Comparison of ENCODE assay signal across 17 cellular contexts in genomic region chr14:58599145-58599544, GRCh38. TPM values are rescaled to one million over a fixed set of nuclear protein-coding genes. Genes with fewer than 3 reads are reported as not detected.
A peak's percentile ranks its signal among the peaks of the same experiment; 100 is the strongest.
DNase-seq lines count a peak whose midpoint lies in the region; TF ChIP-seq lines count a peak whose summit lies in the region.
"Had no signal": no experiment of that assay in that cellular context is flagged by ENCODE, and none has a peak within 500 bp of the region (broad histone marks: within the 10 kb centered on the region; RNA-seq: fewer than 3 reads in every experiment).

No MANE protein-coding gene starts in this region.

- no peaks in the 10 kb centered on the region for H3K36me3 ChIP-seq in BLaER1 treated with 17β-estradiol and CSF1 and Interleukin-3, amounts not matched to agents 10 nM and 100 nM
- H3K36me3 ChIP-seq in Loucy (ENCODE audit: insufficient read depth, low read length), result no peaks in the 10 kb centered on the region
- H3K36me3 ChIP-seq in esophagus muscularis mucosa, result no peaks in the 10 kb centered on the region
- H3K36me3 ChIP-seq: SJCRH30 had no signal

- POLR2A ChIA-PET in activated CD4-positive, alpha-beta memory T cell treated with anti-CD3 and anti-CD28 coated beads for 36 hours (lab: Charles Lee), result interaction anchor here (1.3 kb wide), 1 partner anchor 37 kb away, joined by 3 read pairs; no protein-coding TSS in a partner anchor
- POLR2A ChIA-PET in activated CD4-positive, alpha-beta memory T cell treated with anti-CD3 and anti-CD28 coated beads, Interleukin-2, amount 10 ng/mL, durations not matched to agents 7 days and 5 days (lab: Charles Lee), result no interaction called here

- H2AFZ ChIP-seq in Loucy (ENCODE audit: low read length), result no peak overlapping the region

- peak overlapping the region in 6 of 11 experiments; percentile 2 to 52 (median 42); a peak in 10 of 22 replicates for H3K4me2 ChIP-seq in BLaER1 treated with 17β-estradiol and CSF1 and Interleukin-3, amounts not matched to agents 10 nM and 100 nM
- H3K4me2 ChIP-seq in Loucy (ENCODE audit: low read depth, low read length, poor library complexity, severe bottlenecking), result peak overlapping the region; percentile 9

- no peak overlapping the region for H3K27ac Mint-ChIP-seq in activated CD4-positive, alpha-beta memory T cell treated with anti-CD3 and anti-CD28 coated beads for 36 hours
- no peak overlapping the region for H3K27ac Mint-ChIP-seq in activated CD4-positive, alpha-beta memory T cell treated with anti-CD3 and anti-CD28 coated beads, Interleukin-2, amount 10 ng/mL, durations not matched to agents 7 days and 5 days
- H3K27ac Mint-ChIP-seq: CD14-positive monocyte, IgD-negative memory B cell had no signal

- no peaks in the 10 kb centered on the region for H3K9me3 ChIP-seq in BLaER1 treated with 17β-estradiol and CSF1 and Interleukin-3, amounts not matched to agents 10 nM and 100 nM (replicated peaks in 1 of 11)
- H3K9me3 ChIP-seq in Loucy (ENCODE audit: insufficient read depth, low read depth, low read length) (no peaks in the 10 kb centered on the region), esophagus muscularis mucosa (no peaks in the 10 kb centered on the region)
- H3K9me3 ChIP-seq: SJCRH30 had no signal

- DNase-seq in activated CD4-positive, alpha-beta memory T cell treated with anti-CD3 and anti-CD28 coated beads for 36 hours, result peak; percentile 10
- no peak for DNase-seq in activated CD4-positive, alpha-beta memory T cell treated with anti-CD3 and anti-CD28 coated beads, Interleukin-2, amount 10 ng/mL, durations not matched to agents 7 days and 5 days
- DNase-seq in esophagus muscularis mucosa (ENCODE audit: extremely low spot score), result peak; percentile 68
- no peak for DNase-seq in stimulated activated CD4-positive, alpha-beta T cell treated with anti-CD3 and anti-CD28 coated beads, Interleukin-1b, Interleukin-23, amount 100 ng/mL, for 48 hours
- no peak for DNase-seq in NCI-H1092 (lab: John Stamatoyannopoulos, UW)
- DNase-seq in Kasumi-1 (lab: John Stamatoyannopoulos, UW), result no peak
- DNase-seq: 8988T, NCI-H1105, NCI-H146, NCI-H2029, NCI-H2227 treated with DMSO at 0.1 percent for 48 hours, NCI-H510A had no signal

- H3K4me3 ChIP-seq in BLaER1 treated with 17β-estradiol and CSF1 and Interleukin-3, amounts not matched to agents 10 nM and 100 nM, result no peak overlapping the region
- H3K4me3 ChIP-seq in Loucy (ENCODE audit: low read length, poor library complexity, severe bottlenecking), result no peak overlapping the region
- H3K4me3 ChIP-seq in esophagus muscularis mucosa, result no peak overlapping the region
- H3K4me3 ChIP-seq: SJCRH30 had no signal

- no peaks in the 10 kb centered on the region for H3K9me3 Mint-ChIP-seq in activated CD4-positive, alpha-beta memory T cell treated with anti-CD3 and anti-CD28 coated beads for 36 hours
- H3K9me3 Mint-ChIP-seq in activated CD4-positive, alpha-beta memory T cell treated with anti-CD3 and anti-CD28 coated beads, Interleukin-2, amount 10 ng/mL, durations not matched to agents 7 days and 5 days, result no peaks in the 10 kb centered on the region

- no peaks in the 10 kb centered on the region for H3K9me2 ChIP-seq in Loucy (replicated peaks; ENCODE audit: low read depth, low read length)

- no peaks in the 10 kb centered on the region for H3K27me3 ChIP-seq in BLaER1 treated with 17β-estradiol and CSF1 and Interleukin-3, amounts not matched to agents 10 nM and 100 nM
- H3K27me3 ChIP-seq in Loucy (ENCODE audit: insufficient read depth, low read length, poor library complexity, severe bottlenecking) (no peaks in the 10 kb centered on the region), esophagus muscularis mucosa (no peaks in the 10 kb centered on the region)
- H3K27me3 ChIP-seq: SJCRH30 had no signal

- CTCF ChIA-PET in activated CD4-positive, alpha-beta memory T cell treated with anti-CD3 and anti-CD28 coated beads for 36 hours (lab: Charles Lee), result no interaction called here
- CTCF ChIA-PET in activated CD4-positive, alpha-beta memory T cell treated with anti-CD3 and anti-CD28 coated beads, Interleukin-2, amount 10 ng/mL, durations not matched to agents 7 days and 5 days (lab: Charles Lee), result no interaction called here

- no peak for TF ChIP-seq EP300 in esophagus muscularis mucosa (IDR thresholded peaks at IDR 0.05)

- H3K9ac ChIP-seq in BLaER1 treated with 17β-estradiol and CSF1 and Interleukin-3, amounts not matched to agents 10 nM and 100 nM, result no peak overlapping the region
- H3K9ac ChIP-seq in Loucy (ENCODE audit: low read depth, low read length, poor library complexity, severe bottlenecking), result no peak overlapping the region

- no peaks in the 10 kb centered on the region for H3K36me3 Mint-ChIP-seq in activated CD4-positive, alpha-beta memory T cell treated with anti-CD3 and anti-CD28 coated beads for 36 hours
- H3K36me3 Mint-ChIP-seq in activated CD4-positive, alpha-beta memory T cell treated with anti-CD3 and anti-CD28 coated beads, Interleukin-2, amount 10 ng/mL, durations not matched to agents 7 days and 5 days (ENCODE audit: low read depth), result no peaks in the 10 kb centered on the region
- H3K36me3 Mint-ChIP-seq: CD14-positive monocyte had no signal

- H3K4me1 ChIP-seq in BLaER1 treated with 17β-estradiol and CSF1 and Interleukin-3, amounts not matched to agents 10 nM and 100 nM, result peaks cover 0 to 18% (median 12%) of the 10 kb centered on the region in 10 experiments; a peak in 11 of 20 replicates
- H3K4me1 ChIP-seq in Loucy (ENCODE audit: insufficient read depth, low read length, poor library complexity, severe bottlenecking) (peaks cover 15% of the 10 kb centered on the region), esophagus muscularis mucosa (no peaks in the 10 kb centered on the region)
- H3K4me1 ChIP-seq: SJCRH30 had no signal

- no peak overlapping the region for H3K27ac ChIP-seq in BLaER1 treated with 17β-estradiol and CSF1 and Interleukin-3, amounts not matched to agents 10 nM and 100 nM
- no peak overlapping the region for H3K27ac ChIP-seq in esophagus muscularis mucosa (replicated peaks in 1 of 4)
- H3K27ac ChIP-seq: SJCRH30 had no signal

- TF ChIP-seq POLR2A in esophagus muscularis mucosa (IDR thresholded peaks at IDR 0.05; ENCODE audit: low read depth), result no peak

- no peaks in the 10 kb centered on the region for H4K20me1 ChIP-seq in BLaER1 treated with 17β-estradiol and CSF1 and Interleukin-3, amounts not matched to agents 10 nM and 100 nM
- H4K20me1 ChIP-seq in Loucy (ENCODE audit: insufficient read depth, low read length, poor library complexity, severe bottlenecking), result no peaks in the 10 kb centered on the region

- 96% methylated on average over 5 of the region's 9 CpGs for WGBS in esophagus muscularis mucosa

- H3K4me1 Mint-ChIP-seq in activated CD4-positive, alpha-beta memory T cell treated with anti-CD3 and anti-CD28 coated beads for 36 hours (ENCODE audit: low read depth), result peaks cover 34% of the 10 kb centered on the region
- peaks cover 13% of the 10 kb centered on the region for H3K4me1 Mint-ChIP-seq in activated CD4-positive, alpha-beta memory T cell treated with anti-CD3 and anti-CD28 coated beads, Interleukin-2, amount 10 ng/mL, durations not matched to agents 7 days and 5 days
- H3K4me1 Mint-ChIP-seq: CD14-positive monocyte had no signal

- no peaks in the 10 kb centered on the region for H3F3A ChIP-seq in Loucy (ENCODE audit: low read depth)

- no peaks in the 10 kb centered on the region for H3K79me2 ChIP-seq in Loucy (ENCODE audit: insufficient read depth, low read length)

- H3K4me3 Mint-ChIP-seq in activated CD4-positive, alpha-beta memory T cell treated with anti-CD3 and anti-CD28 coated beads for 36 hours, result no peak overlapping the region
- H3K4me3 Mint-ChIP-seq in activated CD4-positive, alpha-beta memory T cell treated with anti-CD3 and anti-CD28 coated beads, Interleukin-2, amount 10 ng/mL, durations not matched to agents 7 days and 5 days, result no peak overlapping the region
- H3K4me3 Mint-ChIP-seq: CD14-positive monocyte, IgD-negative memory B cell had no signal

- H3K27me3 Mint-ChIP-seq in activated CD4-positive, alpha-beta memory T cell treated with anti-CD3 and anti-CD28 coated beads for 36 hours, result peaks cover 4% of the 10 kb centered on the region
- H3K27me3 Mint-ChIP-seq in activated CD4-positive, alpha-beta memory T cell treated with anti-CD3 and anti-CD28 coated beads, Interleukin-2, amount 10 ng/mL, durations not matched to agents 7 days and 5 days, result no peaks in the 10 kb centered on the region

- no peak for TF ChIP-seq CTCF in Loucy (conservative IDR thresholded peaks at IDR 0.05; ENCODE audit: low read length)
- TF ChIP-seq CTCF in esophagus muscularis mucosa (IDR thresholded peaks at IDR 0.05), result no peak

- intact Hi-C loops in activated CD4-positive, alpha-beta memory T cell treated with anti-CD3 and anti-CD28 coated beads for 36 hours (cut with micrococcal nuclease), result loop anchor here (2.0 kb wide), 1 partner anchor 26 kb away; no protein-coding TSS in a partner anchor
- intact Hi-C loops in esophagus muscularis mucosa (cut with DNase I), result no loop called here

RNA-seq across cellular contexts. Expression of gene DACT1, which starts 38.6 kb away (rescaled TPM):
- total RNA-seq in activated CD4-positive, alpha-beta memory T cell treated with anti-CD3 and anti-CD28 coated beads for 36 hours, result 1 to 10 TPM; 4.3 to 4.7 TPM
- under 1 TPM; 0.81 to 0.93 TPM for total RNA-seq in activated CD4-positive, alpha-beta memory T cell treated with anti-CD3 and anti-CD28 coated beads, Interleukin-2, amount 10 ng/mL, durations not matched to agents 7 days and 5 days
- total RNA-seq in esophagus muscularis mucosa, result 10 to 100 TPM in 2 of 4 donors, 1 to 10 TPM in 2; 5.0 to 22.7 (median 8.6) TPM

Comparison
In these comparisons a context has a peak if more than half of its experiments do, and no peak if none do; other contexts are left out.
1. DNase-seq: peak in activated CD4-positive, alpha-beta memory T cell treated with anti-CD3 and anti-CD28 coated beads for 36 hours (single experiment) and esophagus muscularis mucosa (single experiment); none in activated CD4-positive, alpha-beta memory T cell treated with anti-CD3 and anti-CD28 coated beads, Interleukin-2, amount 10 ng/mL, durations not matched to agents 7 days and 5 days (single experiment), stimulated activated CD4-positive, alpha-beta T cell treated with anti-CD3 and anti-CD28 coated beads, Interleukin-1b, Interleukin-23, amount 100 ng/mL, for 48 hours (single experiment), NCI-H1092 (single experiment) and Kasumi-1 (0 of 2).